ENCODE assay signal across 1 cellular context in genomic region chr3:69196876-69197275, GRCh38.
TF ChIP-seq lines count a peak whose summit lies in the region.

No MANE protein-coding gene starts in this region.

TF ChIP-seq in GM23338, 12 proteins besides CTCF, POLR2A, EP300 and RAD21 (continued from another document):
- TF ChIP-seq REST (IDR thresholded peaks at IDR 0.05; ENCODE audit: unreplicated experiment), result no peak
- TF ChIP-seq NANOG (IDR thresholded peaks at IDR 0.05; ENCODE audit: borderline replicate concordance), result no peak
- TF ChIP-seq JUNB (IDR thresholded peaks at IDR 0.05; ENCODE audit: unreplicated experiment), result no peak
- TF ChIP-seq CREB1 (CRISPR knock-in tag; IDR thresholded peaks at IDR 0.05; ENCODE audit: low read depth), result no peak
- no peak for TF ChIP-seq ZNF462 (CRISPR knock-in tag; IDR thresholded peaks at IDR 0.05)
- TF ChIP-seq ZNF114 (CRISPR knock-in tag; IDR thresholded peaks at IDR 0.05), result no peak
- no peak for TF ChIP-seq ZNF331 (CRISPR knock-in tag; IDR thresholded peaks at IDR 0.05; ENCODE audit: low read depth)
